In genomic region chr6:20221448-20221847, GRCh38 we compare ENCODE assay signal across 1 cellular context.
TF ChIP-seq lines count a peak whose summit lies in the region.

No MANE protein-coding gene starts in this region.

TF ChIP-seq in GM23338, 12 proteins besides CTCF, POLR2A, EP300 and RAD21 (continued from another document):
- TF ChIP-seq ZNF462 (CRISPR knock-in tag; IDR thresholded peaks at IDR 0.05), result no peak
- no peak for TF ChIP-seq ETS1 (IDR thresholded peaks at IDR 0.05)
